Comparison of ENCODE assay signal across 1 cellular context in the genomic region with DNA sequence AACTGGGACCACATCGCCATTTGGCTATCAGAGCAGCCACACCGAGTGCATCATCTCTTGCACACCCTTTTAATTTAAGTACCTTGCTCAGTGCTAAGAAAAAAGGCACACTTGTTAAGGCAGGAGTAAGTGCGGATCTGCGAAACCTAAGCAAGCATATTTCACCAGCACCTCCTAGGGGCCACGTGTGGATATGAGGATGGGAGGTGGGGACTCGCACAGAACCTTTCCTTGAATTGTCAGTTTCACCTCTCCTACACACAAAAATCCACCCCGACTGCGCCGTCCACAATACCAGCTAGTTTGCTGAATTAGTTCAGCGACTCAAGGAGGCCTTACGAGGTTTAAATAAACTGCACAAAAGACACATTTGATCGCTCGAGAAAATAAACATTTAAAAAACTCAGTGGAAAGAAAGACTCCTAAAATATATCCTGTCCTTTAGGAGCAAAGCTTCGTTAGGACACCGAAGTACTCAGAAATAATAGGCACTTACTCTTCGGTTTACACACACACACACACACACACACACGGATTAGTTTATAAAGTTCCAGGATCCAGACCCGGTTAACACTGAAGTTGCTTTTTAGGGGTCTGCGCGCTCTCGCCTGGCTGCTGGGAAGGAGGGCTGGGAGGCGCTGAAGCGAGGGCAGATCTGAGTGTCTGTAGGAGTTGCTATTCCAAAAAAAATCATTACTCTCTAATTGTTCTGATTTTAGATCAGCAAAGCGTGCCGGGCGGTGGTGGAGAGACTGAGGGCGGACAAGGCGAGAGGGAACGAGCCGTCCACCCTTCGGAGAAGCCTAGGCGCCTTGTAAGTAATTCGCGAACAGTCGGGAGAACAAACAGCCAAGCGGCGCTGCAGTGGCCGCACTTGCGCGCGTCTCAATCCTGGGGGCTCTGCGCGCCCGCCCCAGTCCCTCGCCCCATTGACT.
TF ChIP-seq lines count a peak whose summit lies in the region.

No MANE protein-coding gene starts in this region.

TF ChIP-seq in HEK293, 187 proteins besides CTCF, POLR2A, EP300 and RAD21 (continued from another document):
- TF ChIP-seq, protein P1, sequence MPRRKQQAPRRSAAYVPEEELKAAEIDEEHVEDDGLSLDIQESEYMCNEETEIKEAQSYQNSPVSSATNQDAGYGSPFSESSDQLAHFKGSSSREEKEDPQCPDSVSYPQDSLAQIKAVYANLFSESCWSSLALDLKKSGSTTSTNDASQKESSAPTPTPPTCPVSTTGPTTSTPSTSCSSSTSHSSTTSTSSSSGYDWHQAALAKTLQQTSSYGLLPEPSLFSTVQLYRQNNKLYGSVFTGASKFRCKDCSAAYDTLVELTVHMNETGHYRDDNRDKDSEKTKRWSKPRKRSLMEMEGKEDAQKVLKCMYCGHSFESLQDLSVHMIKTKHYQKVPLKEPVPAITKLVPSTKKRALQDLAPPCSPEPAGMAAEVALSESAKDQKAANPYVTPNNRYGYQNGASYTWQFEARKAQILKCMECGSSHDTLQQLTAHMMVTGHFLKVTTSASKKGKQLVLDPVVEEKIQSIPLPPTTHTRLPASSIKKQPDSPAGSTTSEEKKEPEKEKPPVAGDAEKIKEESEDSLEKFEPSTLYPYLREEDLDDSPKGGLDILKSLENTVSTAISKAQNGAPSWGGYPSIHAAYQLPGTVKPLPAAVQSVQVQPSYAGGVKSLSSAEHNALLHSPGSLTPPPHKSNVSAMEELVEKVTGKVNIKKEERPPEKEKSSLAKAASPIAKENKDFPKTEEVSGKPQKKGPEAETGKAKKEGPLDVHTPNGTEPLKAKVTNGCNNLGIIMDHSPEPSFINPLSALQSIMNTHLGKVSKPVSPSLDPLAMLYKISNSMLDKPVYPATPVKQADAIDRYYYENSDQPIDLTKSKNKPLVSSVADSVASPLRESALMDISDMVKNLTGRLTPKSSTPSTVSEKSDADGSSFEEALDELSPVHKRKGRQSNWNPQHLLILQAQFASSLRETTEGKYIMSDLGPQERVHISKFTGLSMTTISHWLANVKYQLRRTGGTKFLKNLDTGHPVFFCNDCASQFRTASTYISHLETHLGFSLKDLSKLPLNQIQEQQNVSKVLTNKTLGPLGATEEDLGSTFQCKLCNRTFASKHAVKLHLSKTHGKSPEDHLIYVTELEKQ (tag by site-specific recombination; IDR thresholded peaks at IDR 0.05; ENCODE audit: borderline replicate concordance) = no peak
- TF ChIP-seq, protein P2, sequence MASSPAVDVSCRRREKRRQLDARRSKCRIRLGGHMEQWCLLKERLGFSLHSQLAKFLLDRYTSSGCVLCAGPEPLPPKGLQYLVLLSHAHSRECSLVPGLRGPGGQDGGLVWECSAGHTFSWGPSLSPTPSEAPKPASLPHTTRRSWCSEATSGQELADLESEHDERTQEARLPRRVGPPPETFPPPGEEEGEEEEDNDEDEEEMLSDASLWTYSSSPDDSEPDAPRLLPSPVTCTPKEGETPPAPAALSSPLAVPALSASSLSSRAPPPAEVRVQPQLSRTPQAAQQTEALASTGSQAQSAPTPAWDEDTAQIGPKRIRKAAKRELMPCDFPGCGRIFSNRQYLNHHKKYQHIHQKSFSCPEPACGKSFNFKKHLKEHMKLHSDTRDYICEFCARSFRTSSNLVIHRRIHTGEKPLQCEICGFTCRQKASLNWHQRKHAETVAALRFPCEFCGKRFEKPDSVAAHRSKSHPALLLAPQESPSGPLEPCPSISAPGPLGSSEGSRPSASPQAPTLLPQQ (tag by site-specific recombination; IDR thresholded peaks at IDR 0.05) = peak; percentile 30; the same call in 1 of the 2 replicates
- TF ChIP-seq ZNF596 (tag by site-specific recombination; IDR thresholded peaks at IDR 0.05) (no peak), ZNF768 (tag by site-specific recombination; IDR thresholded peaks at IDR 0.05) (no peak), ZNF785 (tag by site-specific recombination; IDR thresholded peaks at IDR 0.05) (no peak), MZF1 (tag by site-specific recombination; IDR thresholded peaks at IDR 0.05; ENCODE audit: borderline replicate concordance) (peak; percentile 50; the same call in 1 of the 2 replicates), ZNF555 (tag by site-specific recombination; conservative IDR thresholded peaks at IDR 0.05) (no peak), ZNF660 (tag by site-specific recombination; IDR thresholded peaks at IDR 0.05) (no peak), SCRT1 (tag by site-specific recombination; IDR thresholded peaks at IDR 0.05; ENCODE audit: borderline replicate concordance) (peak; percentile 60), ZBTB1 (tag by site-specific recombination; IDR thresholded peaks at IDR 0.05) (no peak), ZNF791 (tag by site-specific recombination; IDR thresholded peaks at IDR 0.05) (no peak), ZNF350 (tag by site-specific recombination; IDR thresholded peaks at IDR 0.05) (no peak), ZNF366 (tag by site-specific recombination; conservative IDR thresholded peaks at IDR 0.05) (peak; percentile 24; the same call in 1 of the 2 replicates), EGR2 (tag by site-specific recombination; IDR thresholded peaks at IDR 0.05; ENCODE audit: low read depth) (no peak), ZNF792 (tag by site-specific recombination; IDR thresholded peaks at IDR 0.05) (no peak), ZNF600 (tag by site-specific recombination; IDR thresholded peaks at IDR 0.05) (peak; percentile 87; the same call in 1 of the 2 replicates), ZNF202 (tag by site-specific recombination; IDR thresholded peaks at IDR 0.05; ENCODE audit: borderline replicate concordance) (no peak), ZNF16 (tag by site-specific recombination; IDR thresholded peaks at IDR 0.05; ENCODE audit: low read depth) (no peak), ZNF621 (tag by site-specific recombination; IDR thresholded peaks at IDR 0.05) (no peak), GLIS1 (tag by site-specific recombination; IDR thresholded peaks at IDR 0.05) (no peak), ZNF23 (tag by site-specific recombination; IDR thresholded peaks at IDR 0.05; ENCODE audit: borderline replicate concordance) (no peak), ZNF274 (IDR thresholded peaks at IDR 0.05; ENCODE audit: low read length) (no peak), ZNF274 (tag by site-specific recombination; IDR thresholded peaks at IDR 0.05; ENCODE audit: borderline replicate concordance) (no peak), ZNF354C (tag by site-specific recombination; IDR thresholded peaks at IDR 0.05; ENCODE audit: borderline replicate concordance, low read depth) (no peak), ZNF473 (tag by site-specific recombination; IDR thresholded peaks at IDR 0.05) (no peak), KLF16 (tag by site-specific recombination; IDR thresholded peaks at IDR 0.05) (no peak)
- TF ChIP-seq, protein P3, sequence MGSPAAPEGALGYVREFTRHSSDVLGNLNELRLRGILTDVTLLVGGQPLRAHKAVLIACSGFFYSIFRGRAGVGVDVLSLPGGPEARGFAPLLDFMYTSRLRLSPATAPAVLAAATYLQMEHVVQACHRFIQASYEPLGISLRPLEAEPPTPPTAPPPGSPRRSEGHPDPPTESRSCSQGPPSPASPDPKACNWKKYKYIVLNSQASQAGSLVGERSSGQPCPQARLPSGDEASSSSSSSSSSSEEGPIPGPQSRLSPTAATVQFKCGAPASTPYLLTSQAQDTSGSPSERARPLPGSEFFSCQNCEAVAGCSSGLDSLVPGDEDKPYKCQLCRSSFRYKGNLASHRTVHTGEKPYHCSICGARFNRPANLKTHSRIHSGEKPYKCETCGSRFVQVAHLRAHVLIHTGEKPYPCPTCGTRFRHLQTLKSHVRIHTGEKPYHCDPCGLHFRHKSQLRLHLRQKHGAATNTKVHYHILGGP (tag by site-specific recombination; IDR thresholded peaks at IDR 0.05) = no peak
- TF ChIP-seq, protein P4, sequence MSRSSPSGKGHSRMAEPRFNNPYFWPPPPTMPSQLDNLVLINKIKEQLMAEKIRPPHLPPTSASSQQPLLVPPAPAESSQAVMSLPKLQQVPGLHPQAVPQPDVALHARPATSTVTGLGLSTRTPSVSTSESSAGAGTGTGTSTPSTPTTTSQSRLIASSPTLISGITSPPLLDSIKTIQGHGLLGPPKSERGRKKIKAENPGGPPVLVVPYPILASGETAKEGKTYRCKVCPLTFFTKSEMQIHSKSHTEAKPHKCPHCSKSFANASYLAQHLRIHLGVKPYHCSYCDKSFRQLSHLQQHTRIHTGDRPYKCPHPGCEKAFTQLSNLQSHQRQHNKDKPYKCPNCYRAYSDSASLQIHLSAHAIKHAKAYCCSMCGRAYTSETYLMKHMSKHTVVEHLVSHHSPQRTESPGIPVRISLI (tag by site-specific recombination; IDR thresholded peaks at IDR 0.05) = no peak
- TF ChIP-seq, protein P5, sequence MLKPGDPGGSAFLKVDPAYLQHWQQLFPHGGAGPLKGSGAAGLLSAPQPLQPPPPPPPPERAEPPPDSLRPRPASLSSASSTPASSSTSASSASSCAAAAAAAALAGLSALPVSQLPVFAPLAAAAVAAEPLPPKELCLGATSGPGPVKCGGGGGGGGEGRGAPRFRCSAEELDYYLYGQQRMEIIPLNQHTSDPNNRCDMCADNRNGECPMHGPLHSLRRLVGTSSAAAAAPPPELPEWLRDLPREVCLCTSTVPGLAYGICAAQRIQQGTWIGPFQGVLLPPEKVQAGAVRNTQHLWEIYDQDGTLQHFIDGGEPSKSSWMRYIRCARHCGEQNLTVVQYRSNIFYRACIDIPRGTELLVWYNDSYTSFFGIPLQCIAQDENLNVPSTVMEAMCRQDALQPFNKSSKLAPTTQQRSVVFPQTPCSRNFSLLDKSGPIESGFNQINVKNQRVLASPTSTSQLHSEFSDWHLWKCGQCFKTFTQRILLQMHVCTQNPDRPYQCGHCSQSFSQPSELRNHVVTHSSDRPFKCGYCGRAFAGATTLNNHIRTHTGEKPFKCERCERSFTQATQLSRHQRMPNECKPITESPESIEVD (tag by site-specific recombination; IDR thresholded peaks at IDR 0.05) = no peak
- TF ChIP-seq, protein P6, sequence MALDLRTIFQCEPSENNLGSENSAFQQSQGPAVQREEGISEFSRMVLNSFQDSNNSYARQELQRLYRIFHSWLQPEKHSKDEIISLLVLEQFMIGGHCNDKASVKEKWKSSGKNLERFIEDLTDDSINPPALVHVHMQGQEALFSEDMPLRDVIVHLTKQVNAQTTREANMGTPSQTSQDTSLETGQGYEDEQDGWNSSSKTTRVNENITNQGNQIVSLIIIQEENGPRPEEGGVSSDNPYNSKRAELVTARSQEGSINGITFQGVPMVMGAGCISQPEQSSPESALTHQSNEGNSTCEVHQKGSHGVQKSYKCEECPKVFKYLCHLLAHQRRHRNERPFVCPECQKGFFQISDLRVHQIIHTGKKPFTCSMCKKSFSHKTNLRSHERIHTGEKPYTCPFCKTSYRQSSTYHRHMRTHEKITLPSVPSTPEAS (tag by site-specific recombination; IDR thresholded peaks at IDR 0.05) = peak; percentile 23; the same call in 1 of the 2 replicates
